ENCODE assay signal across 1 cellular context in the genomic region with DNA sequence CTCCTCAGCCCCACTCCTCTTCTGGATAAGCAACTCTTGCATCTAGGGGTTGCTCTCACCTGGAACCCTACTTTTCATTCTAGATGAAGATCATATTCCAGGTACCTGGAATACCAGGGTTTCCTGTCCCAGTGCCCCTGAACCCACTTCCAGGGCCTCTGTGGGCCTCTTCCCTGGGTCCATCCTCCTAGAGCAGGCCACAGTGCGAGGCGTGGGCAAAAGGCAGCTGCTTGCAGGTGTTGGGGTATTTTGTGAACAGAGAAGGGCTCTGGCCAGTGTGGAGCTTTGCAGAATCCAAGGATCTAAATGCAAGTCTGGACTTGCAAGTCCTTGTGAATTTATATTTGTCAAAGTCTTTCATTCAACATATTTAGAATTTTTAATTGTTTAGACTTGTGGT.
TF ChIP-seq lines count a peak whose summit lies in the region.

No MANE protein-coding gene starts in this region.

TF ChIP-seq in H1, 55 proteins besides CTCF, POLR2A, EP300 and RAD21:
- TF ChIP-seq RBBP5 (IDR thresholded peaks at IDR 0.05; ENCODE audit: borderline replicate concordance, low read depth, low read length) (no peak), CREB1 (IDR thresholded peaks at IDR 0.05) (no peak), ATF3 (IDR thresholded peaks at IDR 0.05; ENCODE audit: insufficient read depth, low read depth, low read length) (no peak), SIN3A (conservative IDR thresholded peaks at IDR 0.05 in 1 of 2, IDR thresholded peaks at IDR 0.05 in 1 of 2; ENCODE audit: low read depth in 1 of 2, low read length in 2 of 2) (no peak), POU5F1 (IDR thresholded peaks at IDR 0.05; ENCODE audit: low read depth, low read length) (no peak), GABPA (IDR thresholded peaks at IDR 0.05; ENCODE audit: borderline replicate concordance, insufficient read depth, low read length) (no peak), RFX5 (IDR thresholded peaks at IDR 0.05; ENCODE audit: borderline replicate concordance, low read depth, low read length) (no peak), SP4 (IDR thresholded peaks at IDR 0.05; ENCODE audit: low read length) (no peak), JUND (IDR thresholded peaks at IDR 0.05; ENCODE audit: low read length) (no peak), SIX5 (IDR thresholded peaks at IDR 0.05; ENCODE audit: low read depth, low read length) (no peak), SRF (IDR thresholded peaks at IDR 0.05; ENCODE audit: low read depth, low read length) (no peak)
